ENCODE assay signal across 14 cellular contexts in genomic region chr4:112647785-112648184, GRCh38.
"Had no signal": no experiment of that assay in that cellular context is flagged by ENCODE, and none has a peak within 500 bp of the region (broad histone marks: within the 10 kb centered on the region; RNA-seq: fewer than 3 reads in every experiment).

No MANE protein-coding gene starts in this region.

- ATAC-seq: left ventricle myocardium superior, T-helper 17 cell had no signal

- H3K9me3 ChIP-seq: adrenal gland, stomach, thoracic aorta had no signal

- H3K9me3 Mint-ChIP-seq: activated T-helper 2 cell treated with anti-CD3 and anti-CD28 coated beads, Interferon-gamma antibody, Interleukin-2, Interleukin-4, amounts not matched to agents 10 μg/mL and 5 μg/mL and 100 μg/mL, durations not matched to agents 14 hours and 24 hours and 36 hours; central memory CD8-positive, alpha-beta T cell; dendritic cell treated with granulocyte-macrophage colony-stimulating factor and Interleukin-4, amounts not matched to agents 40 ng/mL and 50 ng/mL, for 4 days had no signal

- DNase-seq: activated CD4-positive, alpha-beta T cell treated with anti-CD3 and anti-CD28 coated beads, Interleukin-2, amount 50 U/mL, for 1 hour; activated CD4-positive, CD25-positive, alpha-beta regulatory T cell; activated naive CD4-positive, alpha-beta T cell treated with anti-CD3 and anti-CD28 coated beads, Interleukin-2, amount 50 U/mL, for 16 hours; adrenal gland; kidney; left ventricle myocardium superior; mesenchymal stem cell; stimulated activated CD4-positive, alpha-beta T cell treated with anti-CD3 and anti-CD28 coated beads, Interleukin-15, amount 100 ng/mL, for 24 hours; stomach; T-helper 17 cell had no signal

- H3K27ac Mint-ChIP-seq: activated T-helper 2 cell treated with anti-CD3 and anti-CD28 coated beads, Interferon-gamma antibody, Interleukin-2, Interleukin-4, amounts not matched to agents 10 μg/mL and 5 μg/mL and 100 μg/mL, durations not matched to agents 14 hours and 24 hours and 36 hours; dendritic cell treated with granulocyte-macrophage colony-stimulating factor and Interleukin-4, amounts not matched to agents 40 ng/mL and 50 ng/mL, for 4 days; T-helper 17 cell had no signal

- H3K27me3 ChIP-seq: adrenal gland, stomach had no signal

- H3K27me3 Mint-ChIP-seq: central memory CD8-positive, alpha-beta T cell; dendritic cell treated with granulocyte-macrophage colony-stimulating factor and Interleukin-4, amounts not matched to agents 40 ng/mL and 50 ng/mL, for 4 days; T-helper 17 cell had no signal

- H3K27ac ChIP-seq: adrenal gland, stomach, thoracic aorta had no signal

- H3K4me1 ChIP-seq: adrenal gland had no signal

- H3K4me3 Mint-ChIP-seq: central memory CD8-positive, alpha-beta T cell; dendritic cell treated with granulocyte-macrophage colony-stimulating factor and Interleukin-4, amounts not matched to agents 40 ng/mL and 50 ng/mL, for 4 days; T-helper 17 cell had no signal

- H3K4me3 ChIP-seq: adrenal gland, stomach, thoracic aorta had no signal
